Comparison of ENCODE assay signal across 10 cellular contexts in genomic region chr2:39504790-39505335, GRCh38.
DNase-seq lines count a peak whose midpoint lies in the region; ATAC-seq and TF ChIP-seq lines count a peak whose summit lies in the region.
"Had no signal": no experiment of that assay in that cellular context is flagged by ENCODE, and none has a peak within 500 bp of the region (broad histone marks: within the 10 kb centered on the region; RNA-seq: fewer than 3 reads in every experiment).

No MANE protein-coding gene starts in this region.

- peak; percentile 44 for ATAC-seq in SK-N-SH treated with all-trans-retinoic acid at 6 μM for 48 hours
- ATAC-seq in psoas muscle, result peak in 3 of 4 donors; percentile 37 to 53 (median 48)
- ATAC-seq: naive thymus-derived CD4-positive, alpha-beta T cell had no signal

- H3K4me1 ChIP-seq in BLaER1 treated with 17β-estradiol and CSF1 and Interleukin-3, amounts not matched to agents 10 nM and 100 nM, result peaks cover 17 to 23% (median 20%) of the 10 kb centered on the region in 10 experiments
- H3K4me1 ChIP-seq in psoas muscle, result peaks cover 23% of the 10 kb centered on the region

- no peaks in the 10 kb centered on the region for H3K36me3 ChIP-seq in BLaER1 treated with 17β-estradiol and CSF1 and Interleukin-3, amounts not matched to agents 10 nM and 100 nM
- H3K36me3 ChIP-seq in psoas muscle (ENCODE audit: insufficient read depth in 1 of 2, low read depth in 1 of 2), result no peaks in the 10 kb centered on the region
- H3K36me3 ChIP-seq in H7 (replicated peaks; ENCODE audit: control insufficient read depth, insufficient read depth, low read length), result no peaks in the 10 kb centered on the region

- peak overlapping the region in 1 of 10 experiments; percentile 1; a peak in 1 of 20 replicates for H3K4me3 ChIP-seq in BLaER1 treated with 17β-estradiol and CSF1 and Interleukin-3, amounts not matched to agents 10 nM and 100 nM
- H3K4me3 ChIP-seq in psoas muscle, result peak overlapping the region; percentile 19
- H3K4me3 ChIP-seq in H7 (ENCODE audit: insufficient read depth, low read depth, low read length), result no peak overlapping the region

- no peaks in the 10 kb centered on the region for H4K20me1 ChIP-seq in BLaER1 treated with 17β-estradiol and CSF1 and Interleukin-3, amounts not matched to agents 10 nM and 100 nM

- H3K9me3 ChIP-seq in BLaER1 treated with 17β-estradiol and CSF1 and Interleukin-3, amounts not matched to agents 10 nM and 100 nM (replicated peaks in 1 of 11), result peaks cover 0 to 15% (median 9%) of the 10 kb centered on the region in 11 experiments; a peak in 9 of 22 replicates
- no peaks in the 10 kb centered on the region for H3K9me3 ChIP-seq in psoas muscle

- H3K27me3 ChIP-seq in BLaER1 treated with 17β-estradiol and CSF1 and Interleukin-3, amounts not matched to agents 10 nM and 100 nM, result peaks cover 0 to 36% (median 0%) of the 10 kb centered on the region in 11 experiments; a peak in 4 of 22 replicates
- no peaks in the 10 kb centered on the region for H3K27me3 ChIP-seq in psoas muscle (ENCODE audit: insufficient read depth in 3 of 3, low read length in 2 of 3)
- H3K27me3 ChIP-seq in H7 (ENCODE audit: control insufficient read depth, insufficient read depth, low read length), result no peaks in the 10 kb centered on the region
- H3K27me3 ChIP-seq: dorsolateral prefrontal cortex had no signal

- TF ChIP-seq CTCF in psoas muscle (IDR thresholded peaks at IDR 0.05), result no peak

- peak overlapping the region in 3 of 11 experiments; percentile 1 to 43 (median 19); a peak in 2 of 22 replicates for H3K9ac ChIP-seq in BLaER1 treated with 17β-estradiol and CSF1 and Interleukin-3, amounts not matched to agents 10 nM and 100 nM

- H3K27ac ChIP-seq in BLaER1 treated with 17β-estradiol and CSF1 and Interleukin-3, amounts not matched to agents 10 nM and 100 nM, result peak overlapping the region in 1 of 11 experiments; percentile 61; a peak in 3 of 22 replicates
- H3K27ac ChIP-seq in psoas muscle, result no peak overlapping the region

- intact Hi-C loops in psoas muscle (cut with DNase I), result no loop called here

- peak; percentile 42 for DNase-seq in glomerular visceral epithelial cell (ENCODE audit: extremely low spot score)
- no peak for DNase-seq in psoas muscle
- DNase-seq in occipital lobe (lab: John Stamatoyannopoulos, UW), result no peak
- no peak for DNase-seq in H7
- DNase-seq in DMS114 treated with DMSO at 0.1 percent for 48 hours (lab: John Stamatoyannopoulos, UW; ENCODE audit: unreplicated experiment), result no peak
- DNase-seq in stimulated activated CD4-positive, alpha-beta T cell treated with anti-CD3 and anti-CD28 coated beads, Interleukin-1b, Interleukin-23, amount 100 ng/mL, for 48 hours, result no peak
- DNase-seq: dorsolateral prefrontal cortex; naive thymus-derived CD4-positive, alpha-beta T cell had no signal

- WGBS in psoas muscle, 3 donors, result 21 to 30% (median 28%) methylated on average over 5 of the region's 5 CpGs

- peak overlapping the region; percentile 62 to 92 (median 83) for H3K4me2 ChIP-seq in BLaER1 treated with 17β-estradiol and CSF1 and Interleukin-3, amounts not matched to agents 10 nM and 100 nM

TF ChIP-seq in SK-N-SH treated with all-trans-retinoic acid at 6 μM for 48 hours, 23 proteins besides CTCF, POLR2A, EP300 and RAD21:
- TF ChIP-seq PATZ1 (CRISPR knock-in tag; IDR thresholded peaks at IDR 0.05; ENCODE audit: borderline replicate concordance) (no peak), ISL1 (CRISPR knock-in tag; IDR thresholded peaks at IDR 0.05) (peak; percentile 75), GLIS3 (CRISPR knock-in tag; IDR thresholded peaks at IDR 0.05) (no peak)
